17 cellular contexts compared by ENCODE assay signal in the genomic region with DNA sequence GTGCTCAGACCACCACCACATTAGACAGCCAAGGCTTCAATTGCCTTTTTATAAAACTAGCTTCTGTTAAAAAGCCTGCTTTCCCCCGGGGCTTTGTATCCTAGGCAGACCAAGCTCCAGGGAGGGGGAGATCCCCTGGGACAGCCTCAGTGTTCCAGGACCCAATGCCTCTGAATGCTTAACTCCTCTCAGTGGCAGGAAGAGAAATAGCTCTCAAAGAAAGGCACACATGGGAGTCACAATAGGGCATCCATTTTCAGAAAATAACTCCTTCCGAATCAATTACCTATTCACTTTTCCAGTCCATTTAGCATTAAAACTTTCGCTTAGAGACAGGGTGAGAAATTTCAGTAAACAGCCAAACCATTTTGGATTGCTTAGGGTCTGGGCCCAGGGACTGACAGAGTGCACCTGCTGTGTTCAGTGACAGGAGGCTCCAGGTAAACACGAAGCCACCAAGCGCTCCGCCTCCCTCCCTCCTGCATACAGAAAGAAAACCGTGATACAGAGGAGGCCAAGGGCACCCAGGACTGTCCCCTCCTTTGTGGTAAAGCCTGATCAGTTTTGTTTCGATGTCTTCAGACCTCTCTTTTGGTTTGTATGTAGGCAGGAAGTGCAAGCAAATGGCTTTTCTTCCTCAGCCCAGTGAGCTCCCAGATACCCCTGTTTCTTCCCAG.
DNase-seq lines count a peak whose midpoint lies in the region; ATAC-seq, FAIRE-seq and TF ChIP-seq lines count a peak whose summit lies in the region.
"Had no signal": no experiment of that assay in that cellular context is flagged by ENCODE, and none has a peak within 500 bp of the region (broad histone marks: within the 10 kb centered on the region; RNA-seq: fewer than 3 reads in every experiment).

No MANE protein-coding gene starts in this region.

- no peaks in the 10 kb centered on the region for H3K9me3 Mint-ChIP-seq in activated naive CD8-positive, alpha-beta T cell treated with anti-CD3 and anti-CD28 coated beads, Interleukin-2, amount 10 ng/mL, durations not matched to agents 7 days and 5 days
- no peaks in the 10 kb centered on the region for H3K9me3 Mint-ChIP-seq in activated naive CD8-positive, alpha-beta T cell treated with anti-CD3 and anti-CD28 coated beads, Interleukin-2, amount 50 U/mL, for 24 hours
- no peaks in the 10 kb centered on the region for H3K9me3 Mint-ChIP-seq in brain
- H3K9me3 Mint-ChIP-seq: HFFc6 had no signal

- FAIRE-seq in D721Med (lab: Jason Lieb, UNC), result no peak
- FAIRE-seq: A549 had no signal

- H3K9me3 ChIP-seq in colonic mucosa (no peaks in the 10 kb centered on the region), right atrium auricular region (no peaks in the 10 kb centered on the region)
- H3K9me3 ChIP-seq: A549, neutrophil, spleen, transverse colon had no signal

- no peak for TF ChIP-seq CTCF in brain (conservative IDR thresholded peaks at IDR 0.05)
- no peak for TF ChIP-seq CTCF in colonic mucosa (IDR thresholded peaks at IDR 0.05)
- no peak for TF ChIP-seq CTCF in right atrium auricular region (IDR thresholded peaks at IDR 0.05)
- no peak for TF ChIP-seq CTCF in D721Med (IDR thresholded peaks at IDR 0.05; ENCODE audit: insufficient read depth, missing control alignments)

- intact Hi-C loops in colonic mucosa (cut with DNase I), result no loop called here

- no peak overlapping the region for H3K9ac ChIP-seq in colonic mucosa (ENCODE audit: low read depth in 2 of 2, low read length in 2 of 2)

- POLR2A ChIA-PET in activated naive CD8-positive, alpha-beta T cell treated with anti-CD3 and anti-CD28 coated beads, Interleukin-2, amount 10 ng/mL, durations not matched to agents 7 days and 5 days (lab: Charles Lee), result no interaction called here

- no peaks in the 10 kb centered on the region for H3K4me1 ChIP-seq in colonic mucosa
- H3K4me1 ChIP-seq in right atrium auricular region, result peaks cover 0 to 5% of the 10 kb centered on the region in 2 donors
- H3K4me1 ChIP-seq: A549, transverse colon had no signal

- H3K4me3 ChIP-seq in colonic mucosa, result no peak overlapping the region
- H3K4me3 ChIP-seq in right atrium auricular region, result no peak overlapping the region
- H3K4me3 ChIP-seq: A549, spleen, transverse colon had no signal

- H3K27me3 Mint-ChIP-seq in activated naive CD8-positive, alpha-beta T cell treated with anti-CD3 and anti-CD28 coated beads, Interleukin-2, amount 10 ng/mL, durations not matched to agents 7 days and 5 days, result peaks cover 5% of the 10 kb centered on the region
- H3K27me3 Mint-ChIP-seq in activated naive CD8-positive, alpha-beta T cell treated with anti-CD3 and anti-CD28 coated beads, Interleukin-2, amount 50 U/mL, for 24 hours, result peaks cover 2% of the 10 kb centered on the region
- H3K27me3 Mint-ChIP-seq in brain, result peaks cover 4% of the 10 kb centered on the region

- no peaks in the 10 kb centered on the region for H3K36me3 Mint-ChIP-seq in activated naive CD8-positive, alpha-beta T cell treated with anti-CD3 and anti-CD28 coated beads, Interleukin-2, amount 10 ng/mL, durations not matched to agents 7 days and 5 days
- no peaks in the 10 kb centered on the region for H3K36me3 Mint-ChIP-seq in activated naive CD8-positive, alpha-beta T cell treated with anti-CD3 and anti-CD28 coated beads, Interleukin-2, amount 50 U/mL, for 24 hours (ENCODE audit: low read depth)
- no peaks in the 10 kb centered on the region for H3K36me3 Mint-ChIP-seq in brain

- no peak overlapping the region for H3K4me3 Mint-ChIP-seq in activated naive CD8-positive, alpha-beta T cell treated with anti-CD3 and anti-CD28 coated beads, Interleukin-2, amount 10 ng/mL, durations not matched to agents 7 days and 5 days
- no peak overlapping the region for H3K4me3 Mint-ChIP-seq in activated naive CD8-positive, alpha-beta T cell treated with anti-CD3 and anti-CD28 coated beads, Interleukin-2, amount 50 U/mL, for 24 hours
- H3K4me3 Mint-ChIP-seq in brain, result peak overlapping the region in 1 of 5 experiments; percentile 0
- H3K4me3 Mint-ChIP-seq: HFFc6 had no signal

- no peaks in the 10 kb centered on the region for H3K27me3 ChIP-seq in colonic mucosa
- no peaks in the 10 kb centered on the region for H3K27me3 ChIP-seq in right atrium auricular region
- H3K27me3 ChIP-seq: neutrophil, spleen, transverse colon had no signal

- H3K4me1 Mint-ChIP-seq in activated naive CD8-positive, alpha-beta T cell treated with anti-CD3 and anti-CD28 coated beads, Interleukin-2, amount 10 ng/mL, durations not matched to agents 7 days and 5 days, result peaks cover 14% of the 10 kb centered on the region
- peaks cover 7% of the 10 kb centered on the region for H3K4me1 Mint-ChIP-seq in activated naive CD8-positive, alpha-beta T cell treated with anti-CD3 and anti-CD28 coated beads, Interleukin-2, amount 50 U/mL, for 24 hours
- H3K4me1 Mint-ChIP-seq in brain, result peaks cover 35% of the 10 kb centered on the region

- H3K27ac ChIP-seq in colonic mucosa (no peak overlapping the region), right atrium auricular region (no peak overlapping the region)
- H3K27ac ChIP-seq: A549, neutrophil, spleen, transverse colon had no signal

- no peak for DNase-seq in activated naive CD8-positive, alpha-beta T cell treated with anti-CD3 and anti-CD28 coated beads, Interleukin-2, amount 10 ng/mL, durations not matched to agents 7 days and 5 days
- no peak for DNase-seq in activated naive CD8-positive, alpha-beta T cell treated with anti-CD3 and anti-CD28 coated beads, Interleukin-2, amount 50 U/mL, for 24 hours
- DNase-seq in NCI-H2107 treated with DMSO at 0.1 percent for 48 hours (lab: John Stamatoyannopoulos, UW; ENCODE audit: unreplicated experiment) (peak; percentile 94), colonic mucosa (no peak), right atrium auricular region (ENCODE audit: low spot score) (no peak), D721Med (ENCODE audit: insufficient read length, low spot score) (no peak)
- DNase-seq: activated gamma-delta T cell, HFFc6, left ventricle myocardium superior, NCI-H1048, spleen, T-helper 1 cell, transverse colon had no signal

- no peaks in the 10 kb centered on the region for H3K36me3 ChIP-seq in colonic mucosa
- no peaks in the 10 kb centered on the region for H3K36me3 ChIP-seq in right atrium auricular region
- H3K36me3 ChIP-seq: neutrophil, spleen, transverse colon had no signal

- peak overlapping the region; percentile 38 for H3K27ac Mint-ChIP-seq in activated naive CD8-positive, alpha-beta T cell treated with anti-CD3 and anti-CD28 coated beads, Interleukin-2, amount 10 ng/mL, durations not matched to agents 7 days and 5 days
- H3K27ac Mint-ChIP-seq in activated naive CD8-positive, alpha-beta T cell treated with anti-CD3 and anti-CD28 coated beads, Interleukin-2, amount 50 U/mL, for 24 hours, result no peak overlapping the region
- H3K27ac Mint-ChIP-seq in brain, result peak overlapping the region in 4 of 5 experiments; percentile 25 to 61 (median 46)
- H3K27ac Mint-ChIP-seq: HFFc6 had no signal

- no peak for ATAC-seq in activated naive CD8-positive, alpha-beta T cell treated with anti-CD3 and anti-CD28 coated beads, Interleukin-2, amount 10 ng/mL, durations not matched to agents 7 days and 5 days (ENCODE audit: low read depth)
- no peak for ATAC-seq in activated naive CD8-positive, alpha-beta T cell treated with anti-CD3 and anti-CD28 coated beads, Interleukin-2, amount 50 U/mL, for 24 hours
- ATAC-seq in HG02588 (IDR thresholded peaks at IDR 0.05; ENCODE audit: unreplicated experiment), result no peak
- ATAC-seq: left ventricle myocardium superior had no signal
